In the genomic region with DNA sequence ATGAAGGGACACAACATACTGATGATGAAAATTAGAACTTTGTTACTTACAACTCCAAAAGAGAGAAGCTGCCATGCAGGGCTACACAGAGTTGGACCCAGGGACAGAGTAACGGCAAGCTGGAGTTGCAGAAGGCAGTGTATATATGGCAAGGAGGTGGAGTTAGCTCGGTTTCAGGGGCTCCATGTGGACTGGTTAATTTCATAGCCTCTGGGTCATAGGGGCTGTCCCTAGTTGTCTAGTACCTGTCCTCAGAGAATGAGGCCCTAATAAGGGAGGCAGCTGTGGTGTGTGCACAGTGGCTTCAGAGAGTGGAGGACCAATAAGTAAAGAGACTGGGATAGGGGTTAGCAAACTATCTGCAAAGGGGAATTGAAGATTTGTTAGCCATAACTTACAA, we compare ENCODE assay signal across 14 cellular contexts.
A peak's percentile ranks its signal among the peaks of the same experiment; 100 is the strongest.
DNase-seq lines count a peak whose midpoint lies in the region; ATAC-seq lines count a peak whose summit lies in the region.
"Had no signal": no experiment of that assay in that cellular context is flagged by ENCODE, and none has a peak within 500 bp of the region (broad histone marks: within the 10 kb centered on the region; RNA-seq: fewer than 3 reads in every experiment).

No MANE protein-coding gene starts in this region.

- peaks cover 47% of the 10 kb centered on the region for H3K27me3 Mint-ChIP-seq in activated naive CD8-positive, alpha-beta T cell treated with anti-CD3 and anti-CD28 coated beads, Interleukin-2, amount 50 U/mL, for 24 hours
- H3K27me3 Mint-ChIP-seq in stimulated activated naive B cell treated with anti-CD40 and anti-IgM and Interleukin-4, amounts not matched to agents 10 μg/mL and 1 μg/mL and 100 μg/mL, for 72 hours, result peaks cover 53 to 54% of the 10 kb centered on the region in 2 donors

- DNase-seq in activated naive CD8-positive, alpha-beta T cell treated with anti-CD3 and anti-CD28 coated beads, Interleukin-2, amount 50 U/mL, for 24 hours, result no peak
- DNase-seq in stimulated activated naive B cell treated with anti-CD40 and anti-IgM and Interleukin-4, amounts not matched to agents 10 μg/mL and 1 μg/mL and 100 μg/mL, for 72 hours, result no peak
- no peak for DNase-seq in amniotic stem cell (lab: John Stamatoyannopoulos, UW)
- DNase-seq: BE2C; CD4-positive, alpha-beta memory T cell; DND-41; GDM1; HCEC 1CT; HFFc6 had no signal

- H3K4me1 Mint-ChIP-seq in activated naive CD8-positive, alpha-beta T cell treated with anti-CD3 and anti-CD28 coated beads, Interleukin-2, amount 50 U/mL, for 24 hours, result peaks cover 20% of the 10 kb centered on the region
- no peaks in the 10 kb centered on the region for H3K4me1 Mint-ChIP-seq in stimulated activated naive B cell treated with anti-CD40 and anti-IgM and Interleukin-4, amounts not matched to agents 10 μg/mL and 1 μg/mL and 100 μg/mL, for 72 hours
- H3K4me1 Mint-ChIP-seq: CD4-positive, alpha-beta memory T cell had no signal

- peak; percentile 51 for ATAC-seq in GM21529 (IDR thresholded peaks at IDR 0.05; ENCODE audit: unreplicated experiment)
- peak; percentile 64 for ATAC-seq in GM21786 (IDR thresholded peaks at IDR 0.05; ENCODE audit: unreplicated experiment)
- peak; percentile 79 for ATAC-seq in activated naive CD8-positive, alpha-beta T cell treated with anti-CD3 and anti-CD28 coated beads, Interleukin-2, amount 50 U/mL, for 24 hours
- peak; percentile 16 to 23 for ATAC-seq in stimulated activated naive B cell treated with anti-CD40 and anti-IgM and Interleukin-4, amounts not matched to agents 10 μg/mL and 1 μg/mL and 100 μg/mL, for 72 hours (replicated peaks)
- ATAC-seq in HG03520 (IDR thresholded peaks at IDR 0.05; ENCODE audit: unreplicated experiment), result no peak
- no peak for ATAC-seq in activated CD4-positive, CD25-positive, alpha-beta regulatory T cell treated with anti-CD3 and anti-CD28 coated beads, Interleukin-2, amount 50 U/mL, for 24 hours
- ATAC-seq: A549 had no signal

- H3K36me3 Mint-ChIP-seq in activated naive CD8-positive, alpha-beta T cell treated with anti-CD3 and anti-CD28 coated beads, Interleukin-2, amount 50 U/mL, for 24 hours (ENCODE audit: low read depth), result no peaks in the 10 kb centered on the region
- peaks cover 0 to 9% of the 10 kb centered on the region in 2 donors for H3K36me3 Mint-ChIP-seq in stimulated activated naive B cell treated with anti-CD40 and anti-IgM and Interleukin-4, amounts not matched to agents 10 μg/mL and 1 μg/mL and 100 μg/mL, for 72 hours
- H3K36me3 Mint-ChIP-seq: CD4-positive, alpha-beta memory T cell had no signal

- H3K27ac Mint-ChIP-seq in activated naive CD8-positive, alpha-beta T cell treated with anti-CD3 and anti-CD28 coated beads, Interleukin-2, amount 50 U/mL, for 24 hours, result no peak overlapping the region
- H3K27ac Mint-ChIP-seq in stimulated activated naive B cell treated with anti-CD40 and anti-IgM and Interleukin-4, amounts not matched to agents 10 μg/mL and 1 μg/mL and 100 μg/mL, for 72 hours, result no peak overlapping the region
- H3K27ac Mint-ChIP-seq: CD4-positive, alpha-beta memory T cell; HFFc6 had no signal

- H3K9me3 Mint-ChIP-seq in activated naive CD8-positive, alpha-beta T cell treated with anti-CD3 and anti-CD28 coated beads, Interleukin-2, amount 50 U/mL, for 24 hours, result no peaks in the 10 kb centered on the region
- peaks cover 0 to 1% of the 10 kb centered on the region in 2 donors for H3K9me3 Mint-ChIP-seq in stimulated activated naive B cell treated with anti-CD40 and anti-IgM and Interleukin-4, amounts not matched to agents 10 μg/mL and 1 μg/mL and 100 μg/mL, for 72 hours
- H3K9me3 Mint-ChIP-seq: HFFc6 had no signal

- no peak overlapping the region for H3K4me3 Mint-ChIP-seq in activated naive CD8-positive, alpha-beta T cell treated with anti-CD3 and anti-CD28 coated beads, Interleukin-2, amount 50 U/mL, for 24 hours
- no peak overlapping the region for H3K4me3 Mint-ChIP-seq in stimulated activated naive B cell treated with anti-CD40 and anti-IgM and Interleukin-4, amounts not matched to agents 10 μg/mL and 1 μg/mL and 100 μg/mL, for 72 hours
- H3K4me3 Mint-ChIP-seq: CD4-positive, alpha-beta memory T cell; HFFc6 had no signal

Comparison
In these comparisons a context has a peak if more than half of its experiments do, and no peak if none do; other contexts are left out.
1. ATAC-seq: peak in GM21529 (single experiment), GM21786 (single experiment), activated naive CD8-positive, alpha-beta T cell treated with anti-CD3 and anti-CD28 coated beads, Interleukin-2, amount 50 U/mL, for 24 hours (single experiment) and stimulated activated naive B cell treated with anti-CD40 and anti-IgM and Interleukin-4, amounts not matched to agents 10 μg/mL and 1 μg/mL and 100 μg/mL, for 72 hours (2 of 2); none in HG03520 (single experiment) and activated CD4-positive, CD25-positive, alpha-beta regulatory T cell treated with anti-CD3 and anti-CD28 coated beads, Interleukin-2, amount 50 U/mL, for 24 hours (0 of 2).